Comparison of ENCODE assay signal across 8 cellular contexts in the genomic region with DNA sequence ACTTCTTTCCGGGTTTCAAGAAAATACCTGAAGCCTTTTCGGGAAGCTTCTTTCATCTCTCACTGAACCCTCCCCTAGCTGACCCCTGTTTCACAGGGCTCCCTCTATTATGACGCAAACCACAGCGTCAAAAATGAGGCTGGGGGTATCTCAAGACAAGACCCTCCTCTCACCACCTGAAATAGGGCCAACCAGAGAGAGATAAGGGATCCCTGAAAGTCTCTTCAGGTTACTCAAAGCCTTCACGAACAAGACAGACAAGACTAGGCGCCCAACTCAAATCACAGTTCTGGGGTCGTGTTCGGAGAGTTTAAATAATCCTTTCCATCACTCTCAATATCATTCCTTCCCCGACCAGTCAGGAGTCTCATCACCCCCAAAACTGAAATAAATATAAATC. TPM values are rescaled to one million over a fixed set of nuclear protein-coding genes. Genes with fewer than 3 reads are reported as not detected.
DNase-seq lines count a peak whose midpoint lies in the region; ATAC-seq and TF ChIP-seq lines count a peak whose summit lies in the region.

No MANE protein-coding gene starts in this region.

- H3K27me3 Mint-ChIP-seq in chondrocyte (ENCODE audit: low read depth) (no peaks in the 10 kb centered on the region), naive B cell (no peaks in the 10 kb centered on the region)

- peak overlapping the region; percentile 93 for H3K4me3 Mint-ChIP-seq in chondrocyte (ENCODE audit: unreplicated experiment)
- peak overlapping the region; percentile 88 to 95 (median 93) for H3K4me3 Mint-ChIP-seq in naive B cell

- DNase-seq in AG09309 (ENCODE audit: low read depth) (no peak), chondrocyte (ENCODE audit: low spot score) (no peak), naive B cell (no peak), RPMI8226 (no peak), NCI-H82 treated with DMSO at 0.1 percent for 48 hours (lab: John Stamatoyannopoulos, UW; ENCODE audit: unreplicated experiment) (no peak)
- no peak for DNase-seq in Jurkat, Clone E6-1 (ENCODE audit: low read depth, low spot score)

- H3K4me3 ChIP-seq in AG09309 (ENCODE audit: control insufficient read depth, low read depth, low read length), result peak overlapping the region; percentile 60
- H3K4me3 ChIP-seq in Jurkat, Clone E6-1 (ENCODE audit: low read length), result peak overlapping the region; percentile 75

- ATAC-seq in naive B cell (ENCODE audit: low read depth in 2 of 2), result no peak
- no peak for ATAC-seq in GM18511 (IDR thresholded peaks at IDR 0.05; ENCODE audit: unreplicated experiment)
- ATAC-seq in GM21367 (IDR thresholded peaks at IDR 0.05; ENCODE audit: unreplicated experiment), result no peak

- no peak for TF ChIP-seq CTCF in AG09309 (IDR thresholded peaks at IDR 0.05; ENCODE audit: control insufficient read depth, insufficient read depth, low read depth, low read length, missing control alignments)
- TF ChIP-seq CTCF in chondrocyte (IDR thresholded peaks at IDR 0.05), result no peak

- H3K9me3 Mint-ChIP-seq in chondrocyte (ENCODE audit: low read depth) (peaks cover 3% of the 10 kb centered on the region), naive B cell (peaks cover 0 to 8% (median 0%) of the 10 kb centered on the region in 7 donors)

- H3K36me3 Mint-ChIP-seq in chondrocyte (ENCODE audit: low read depth) (no peaks in the 10 kb centered on the region), naive B cell (no peaks in the 10 kb centered on the region)

- peak overlapping the region; percentile 100 for H3K27ac Mint-ChIP-seq in chondrocyte (ENCODE audit: unreplicated experiment)
- H3K27ac Mint-ChIP-seq in naive B cell, result peak overlapping the region; percentile 87 to 98 (median 92)

- H3K4me1 Mint-ChIP-seq in chondrocyte (ENCODE audit: low read depth) (peaks cover 11% of the 10 kb centered on the region), naive B cell (peaks cover 11 to 21% (median 14%) of the 10 kb centered on the region in 3 donors)

RNA-seq across cellular contexts. Expression of a gene that starts 1.2 kb away (rescaled TPM):
- 25.6 TPM for polyA plus RNA-seq in Jurkat, Clone E6-1 (2012; ENCODE audit: insufficient read depth, insufficient read length)
- 16.0 to 24.2 TPM (median 16.6 TPM) in 3 replicates for total RNA-seq in chondrocyte
- polyA plus RNA-seq in naive B cell (ENCODE audit: low read depth in 6 of 6), result 10 to 100 TPM in 5 of 6 donors, 1 to 10 TPM in 1; 7.2 to 27.1 (median 20.1) TPM
